Comparison of ENCODE assay signal across 1 cellular context in genomic region chr20:435558-435957, GRCh38.
A peak's percentile ranks its signal among the peaks of the same experiment; 100 is the strongest.
TF ChIP-seq lines count a peak whose summit lies in the region.

No MANE protein-coding gene starts in this region.

TF ChIP-seq in HepG2, 621 proteins besides CTCF, POLR2A, EP300 and RAD21:
- TF ChIP-seq ZNF501 (CRISPR knock-in tag; IDR thresholded peaks at IDR 0.05) (0 out of 2 replicates have a peak, but pooled peaks have one; percentile 7), TBX2 (CRISPR knock-in tag; IDR thresholded peaks at IDR 0.05; ENCODE audit: borderline replicate concordance) (0 out of 2 replicates have a peak, but pooled peaks have one; percentile 6), ZNF33A (CRISPR knock-in tag; IDR thresholded peaks at IDR 0.05; ENCODE audit: borderline replicate concordance) (no peak), HNF1B (CRISPR knock-in tag; IDR thresholded peaks at IDR 0.05) (0 out of 2 replicates have a peak, but pooled peaks have one; percentile 19), IRF9 (CRISPR knock-in tag; IDR thresholded peaks at IDR 0.05; ENCODE audit: borderline replicate concordance) (peak; percentile 59; the same call in 1 of the 2 replicates), KDM3A (CRISPR knock-in tag; IDR thresholded peaks at IDR 0.05; ENCODE audit: low read depth) (0 out of 2 replicates have a peak, but pooled peaks have one; percentile 35), MNT (IDR thresholded peaks at IDR 0.05) (peak; percentile 42; the same call in 1 of the 2 replicates), NFAT5 (CRISPR knock-in tag; IDR thresholded peaks at IDR 0.05) (no peak), PHF5A (CRISPR knock-in tag; IDR thresholded peaks at IDR 0.05; ENCODE audit: low read depth, unreplicated experiment) (no peak), ZNF513 (CRISPR knock-in tag; conservative IDR thresholded peaks at IDR 0.05) (0 out of 2 replicates have a peak, but pooled peaks have one; percentile 54), ZNF574 (CRISPR knock-in tag; IDR thresholded peaks at IDR 0.05) (0 out of 2 replicates have a peak, but pooled peaks have one; percentile 3), NONO (IDR thresholded peaks at IDR 0.05) (no peak), NONO (CRISPR knock-in tag; conservative IDR thresholded peaks at IDR 0.05) (0 out of 2 replicates have a peak, but pooled peaks have one; percentile 15)
